ENCODE assay signal across 8 cellular contexts in the genomic region with DNA sequence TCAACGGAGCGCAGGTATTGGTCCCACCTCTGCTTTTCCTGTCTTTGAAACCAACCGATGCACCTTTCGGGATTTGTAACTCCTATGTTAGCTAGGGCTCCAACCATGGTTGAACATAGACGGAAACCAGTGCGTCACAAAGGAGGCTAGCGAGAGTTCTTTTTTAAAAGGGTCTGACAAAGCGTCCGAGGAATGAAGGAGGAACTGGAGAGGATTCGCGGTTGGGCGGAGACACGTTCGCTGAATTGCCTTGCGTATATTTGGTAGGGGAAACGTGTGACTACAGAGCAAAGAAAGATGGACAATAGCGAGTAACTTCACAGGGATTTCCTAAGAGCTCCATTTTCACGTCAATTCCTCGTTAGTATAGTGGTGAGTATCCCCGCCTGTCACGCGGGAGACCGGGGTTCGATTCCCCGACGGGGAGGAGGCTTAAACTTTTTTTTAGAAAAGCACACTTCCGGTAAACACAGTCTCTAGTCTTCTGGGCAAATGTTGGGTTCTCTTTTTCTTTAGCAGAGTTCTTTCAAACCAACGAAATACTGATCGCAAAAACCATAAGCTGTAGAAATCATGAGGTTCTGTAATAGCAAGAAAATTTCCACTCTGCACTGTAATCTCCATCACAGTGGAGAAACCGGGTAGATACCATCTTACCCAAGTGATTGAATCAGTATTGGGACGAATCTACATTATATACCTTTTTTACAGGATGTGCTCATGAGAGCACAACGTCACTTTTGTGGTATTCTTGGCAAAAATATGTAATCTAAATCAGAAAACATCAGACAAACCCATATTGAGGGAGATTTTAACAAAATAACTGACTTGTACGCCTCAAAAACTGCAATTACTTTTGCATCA.
A peak's percentile ranks its signal among the peaks of the same experiment; 100 is the strongest.
DNase-seq lines count a peak whose midpoint lies in the region; ATAC-seq, FAIRE-seq and TF ChIP-seq lines count a peak whose summit lies in the region.

No MANE protein-coding gene starts in this region.

- FAIRE-seq in endometrium (lab: Jason Lieb, UNC) = peak; percentile 91

- DNase-seq in COR-L47 (lab: John Stamatoyannopoulos, UW) (peak; percentile 71), HL-60 (ENCODE audit: low read depth in 1 of 2, low spot score in 1 of 2) (peak; percentile 86 to 89), NOMO-1 (lab: John Stamatoyannopoulos, UW; ENCODE audit: unreplicated experiment in 2 of 2) (peak; percentile 88 to 89), midbrain (lab: John Stamatoyannopoulos, UW) (peak; percentile 87)
- DNase-seq in activated CD8-positive, alpha-beta memory T cell treated with anti-CD3 and anti-CD28 coated beads for 48 hours (ENCODE audit: low read depth in 2 of 3, low spot score in 2 of 3) = peak; percentile 66 to 94 (median 91)
- DNase-seq in stimulated activated CD8-positive, alpha-beta memory T cell treated with anti-CD3 and anti-CD28 coated beads, Interleukin-2, amount 100 ng/mL, for 1 hour (ENCODE audit: low read depth in 2 of 2) = peak; percentile 67 to 75

- H3K27me3 ChIP-seq in HL-60 (ENCODE audit: insufficient read depth, poor library complexity, severe bottlenecking) = no peaks in the 10 kb centered on the region

- no peak for TF ChIP-seq CTCF in HL-60 (IDR thresholded peaks at IDR 0.05; ENCODE audit: insufficient read depth, low read length)

- ATAC-seq in GM19468 (IDR thresholded peaks at IDR 0.05; ENCODE audit: extremely low read depth, unreplicated experiment) = peak; percentile 48

- peak overlapping the region; percentile 87 for H3K27ac ChIP-seq in HL-60 (replicated peaks)

- H3K4me3 ChIP-seq in HL-60 (replicated peaks; ENCODE audit: insufficient read depth, low read length) = peak overlapping the region; percentile 58

Comparison
In these comparisons a context has a peak if more than half of its experiments do, and no peak if none do; other contexts are left out.
1. Peak in every context shown above with its lines: DNase-seq, ATAC-seq, H3K4me3 ChIP-seq and H3K27ac ChIP-seq.